Comparison of ENCODE assay signal across 20 cellular contexts in genomic region chr5:112957409-112957808, GRCh38.
"Had no signal": no experiment of that assay in that cellular context is flagged by ENCODE, and none has a peak within 500 bp of the region (broad histone marks: within the 10 kb centered on the region; RNA-seq: fewer than 3 reads in every experiment).

No MANE protein-coding gene starts in this region.

- H3K27ac Mint-ChIP-seq: activated CD8-positive, alpha-beta T cell treated with anti-CD3 and anti-CD28 coated beads, Interleukin-2, amount 10 ng/mL, durations not matched to agents 7 days and 5 days; activated naive CD4-positive, alpha-beta T cell treated with anti-CD3 and anti-CD28 coated beads, Interleukin-2, amount 50 U/mL, for 72 hours; mesothelial cell of epicardium; T-helper 1 cell treated with Interleukin-12 subunit alpha and Interleukin-12 subunit beta and Interleukin-4 antibody, amounts not matched to agents 30 μg/mL and 1 μg/mL, for 36 hours; WTC11 had no signal

- H3K36me3 Mint-ChIP-seq: activated naive CD4-positive, alpha-beta T cell treated with anti-CD3 and anti-CD28 coated beads, Interleukin-2, amount 50 U/mL, for 72 hours had no signal

- H3K9me3 ChIP-seq: esophagus squamous epithelium, psoas muscle, tibial nerve had no signal

- DNase-seq: activated CD4-positive, alpha-beta T cell treated with anti-CD3 and anti-CD28 coated beads for 48 hours; activated CD8-positive, alpha-beta memory T cell treated with anti-CD3 and anti-CD28 coated beads, Interleukin-2, amount 50 U/mL, for 4 hours; activated CD8-positive, alpha-beta T cell treated with anti-CD3 and anti-CD28 coated beads, Interleukin-2, amount 10 ng/mL, durations not matched to agents 7 days and 5 days; activated effector memory CD4-positive, alpha-beta T cell treated with anti-CD3 and anti-CD28 coated beads, Interleukin-2, amount 50 U/mL, for 16 hours; activated T-cell treated with anti-CD3 and anti-CD28 coated beads, Interleukin-2, amount 50 U/mL, for 48 hours; amniotic stem cell; brain microvascular endothelial cell; cortex of kidney; effector CD4-positive, alpha-beta T cell; esophagus squamous epithelium; foreskin keratinocyte; head of caudate nucleus; psoas muscle; stimulated activated CD4-positive, alpha-beta T cell treated with anti-CD3 and anti-CD28 coated beads, Interleukin-1b, Interleukin-23, amount 100 ng/mL, for 48 hours had no signal

- H3K4me3 ChIP-seq: esophagus squamous epithelium, lung, psoas muscle, tibial nerve had no signal

- ATAC-seq: activated CD8-positive, alpha-beta T cell treated with anti-CD3 and anti-CD28 coated beads, Interleukin-2, amount 10 ng/mL, durations not matched to agents 7 days and 5 days; activated naive CD4-positive, alpha-beta T cell treated with anti-CD3 and anti-CD28 coated beads, Interleukin-2, amount 50 U/mL, for 72 hours; WTC11 had no signal

- H3K4me3 Mint-ChIP-seq: activated CD8-positive, alpha-beta T cell treated with anti-CD3 and anti-CD28 coated beads, Interleukin-2, amount 10 ng/mL, durations not matched to agents 7 days and 5 days; mesothelial cell of epicardium; T-helper 1 cell treated with Interleukin-12 subunit alpha and Interleukin-12 subunit beta and Interleukin-4 antibody, amounts not matched to agents 30 μg/mL and 1 μg/mL, for 36 hours; WTC11 had no signal
